Comparison of ENCODE assay signal across 2 cellular contexts in the genomic region with DNA sequence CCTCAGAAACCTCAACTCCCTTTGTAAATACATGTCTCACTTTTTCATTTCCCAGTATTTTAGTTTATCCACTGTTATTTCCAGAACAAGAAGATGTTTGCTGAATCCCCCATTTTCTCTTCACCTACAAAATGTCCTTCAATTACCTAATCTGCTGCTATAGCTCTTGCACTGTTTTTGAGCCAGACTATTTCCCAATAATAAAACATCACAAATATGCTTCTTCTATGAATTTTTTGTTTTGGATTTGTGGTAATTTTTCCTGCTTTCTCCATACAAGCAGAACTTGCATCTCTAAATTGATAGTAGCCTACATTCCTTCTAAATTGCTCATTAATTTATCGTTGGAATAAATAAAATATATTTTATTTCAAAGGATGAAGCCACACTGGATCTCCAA.
TF ChIP-seq lines count a peak whose summit lies in the region.

No MANE protein-coding gene starts in this region.

TF ChIP-seq in liver, 16 proteins besides CTCF, POLR2A, EP300 and RAD21 (continued from another document):
- TF ChIP-seq, protein P1, sequence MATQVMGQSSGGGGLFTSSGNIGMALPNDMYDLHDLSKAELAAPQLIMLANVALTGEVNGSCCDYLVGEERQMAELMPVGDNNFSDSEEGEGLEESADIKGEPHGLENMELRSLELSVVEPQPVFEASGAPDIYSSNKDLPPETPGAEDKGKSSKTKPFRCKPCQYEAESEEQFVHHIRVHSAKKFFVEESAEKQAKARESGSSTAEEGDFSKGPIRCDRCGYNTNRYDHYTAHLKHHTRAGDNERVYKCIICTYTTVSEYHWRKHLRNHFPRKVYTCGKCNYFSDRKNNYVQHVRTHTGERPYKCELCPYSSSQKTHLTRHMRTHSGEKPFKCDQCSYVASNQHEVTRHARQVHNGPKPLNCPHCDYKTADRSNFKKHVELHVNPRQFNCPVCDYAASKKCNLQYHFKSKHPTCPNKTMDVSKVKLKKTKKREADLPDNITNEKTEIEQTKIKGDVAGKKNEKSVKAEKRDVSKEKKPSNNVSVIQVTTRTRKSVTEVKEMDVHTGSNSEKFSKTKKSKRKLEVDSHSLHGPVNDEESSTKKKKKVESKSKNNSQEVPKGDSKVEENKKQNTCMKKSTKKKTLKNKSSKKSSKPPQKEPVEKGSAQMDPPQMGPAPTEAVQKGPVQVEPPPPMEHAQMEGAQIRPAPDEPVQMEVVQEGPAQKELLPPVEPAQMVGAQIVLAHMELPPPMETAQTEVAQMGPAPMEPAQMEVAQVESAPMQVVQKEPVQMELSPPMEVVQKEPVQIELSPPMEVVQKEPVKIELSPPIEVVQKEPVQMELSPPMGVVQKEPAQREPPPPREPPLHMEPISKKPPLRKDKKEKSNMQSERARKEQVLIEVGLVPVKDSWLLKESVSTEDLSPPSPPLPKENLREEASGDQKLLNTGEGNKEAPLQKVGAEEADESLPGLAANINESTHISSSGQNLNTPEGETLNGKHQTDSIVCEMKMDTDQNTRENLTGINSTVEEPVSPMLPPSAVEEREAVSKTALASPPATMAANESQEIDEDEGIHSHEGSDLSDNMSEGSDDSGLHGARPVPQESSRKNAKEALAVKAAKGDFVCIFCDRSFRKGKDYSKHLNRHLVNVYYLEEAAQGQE (IDR thresholded peaks at IDR 0.05), result no peak

TF ChIP-seq in HepG2, 621 proteins besides CTCF, POLR2A, EP300 and RAD21 (continued from another document):
- TF ChIP-seq, protein P2, sequence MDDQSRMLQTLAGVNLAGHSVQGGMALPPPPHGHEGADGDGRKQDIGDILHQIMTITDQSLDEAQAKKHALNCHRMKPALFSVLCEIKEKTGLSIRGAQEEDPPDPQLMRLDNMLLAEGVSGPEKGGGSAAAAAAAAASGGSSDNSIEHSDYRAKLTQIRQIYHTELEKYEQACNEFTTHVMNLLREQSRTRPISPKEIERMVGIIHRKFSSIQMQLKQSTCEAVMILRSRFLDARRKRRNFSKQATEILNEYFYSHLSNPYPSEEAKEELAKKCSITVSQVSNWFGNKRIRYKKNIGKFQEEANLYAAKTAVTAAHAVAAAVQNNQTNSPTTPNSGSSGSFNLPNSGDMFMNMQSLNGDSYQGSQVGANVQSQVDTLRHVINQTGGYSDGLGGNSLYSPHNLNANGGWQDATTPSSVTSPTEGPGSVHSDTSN (CRISPR knock-in tag; IDR thresholded peaks at IDR 0.05; ENCODE audit: borderline replicate concordance), result no peak
- TF ChIP-seq SOX5 (CRISPR knock-in tag; IDR thresholded peaks at IDR 0.05; ENCODE audit: borderline replicate concordance), result no peak
- no peak for TF ChIP-seq ZNF605 (CRISPR knock-in tag; IDR thresholded peaks at IDR 0.05)
- no peak for TF ChIP-seq ZNF274 (CRISPR knock-in tag; IDR thresholded peaks at IDR 0.05)
- TF ChIP-seq, protein P3, sequence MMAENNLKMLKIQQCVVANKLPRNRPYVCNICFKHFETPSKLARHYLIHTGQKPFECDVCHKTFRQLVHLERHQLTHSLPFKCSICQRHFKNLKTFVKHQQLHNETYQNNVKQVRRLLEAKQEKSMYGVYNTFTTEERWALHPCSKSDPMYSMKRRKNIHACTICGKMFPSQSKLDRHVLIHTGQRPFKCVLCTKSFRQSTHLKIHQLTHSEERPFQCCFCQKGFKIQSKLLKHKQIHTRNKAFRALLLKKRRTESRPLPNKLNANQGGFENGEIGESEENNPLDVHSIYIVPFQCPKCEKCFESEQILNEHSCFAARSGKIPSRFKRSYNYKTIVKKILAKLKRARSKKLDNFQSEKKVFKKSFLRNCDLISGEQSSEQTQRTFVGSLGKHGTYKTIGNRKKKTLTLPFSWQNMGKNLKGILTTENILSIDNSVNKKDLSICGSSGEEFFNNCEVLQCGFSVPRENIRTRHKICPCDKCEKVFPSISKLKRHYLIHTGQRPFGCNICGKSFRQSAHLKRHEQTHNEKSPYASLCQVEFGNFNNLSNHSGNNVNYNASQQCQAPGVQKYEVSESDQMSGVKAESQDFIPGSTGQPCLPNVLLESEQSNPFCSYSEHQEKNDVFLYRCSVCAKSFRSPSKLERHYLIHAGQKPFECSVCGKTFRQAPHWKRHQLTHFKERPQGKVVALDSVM (CRISPR knock-in tag; IDR thresholded peaks at IDR 0.05), result no peak
TF ChIP-seq in HepG2: peak in this region for 0.
